Comparison of ENCODE assay signal across 26 cellular contexts in genomic region chr1:235725493-235725892, GRCh38.
DNase-seq lines count a peak whose midpoint lies in the region; ATAC-seq and TF ChIP-seq lines count a peak whose summit lies in the region.
"Had no signal": no experiment of that assay in that cellular context is flagged by ENCODE, and none has a peak within 500 bp of the region (broad histone marks: within the 10 kb centered on the region; RNA-seq: fewer than 3 reads in every experiment).

No MANE protein-coding gene starts in this region.

- no peak for TF ChIP-seq POLR2A in body of pancreas (IDR thresholded peaks at IDR 0.05)

- H3K27ac Mint-ChIP-seq in mesothelial cell of epicardium = peak overlapping the region; percentile 89
- H3K27ac Mint-ChIP-seq: activated naive CD8-positive, alpha-beta T cell treated with anti-CD3 and anti-CD28 coated beads, Interleukin-2, amount 10 ng/mL, durations not matched to agents 7 days and 5 days; brain; endodermal cell; stimulated activated naive B cell treated with anti-CD40 and anti-IgM and Interleukin-4, amounts not matched to agents 10 μg/mL and 1 μg/mL and 100 μg/mL, for 72 hours; T-helper 2 cell treated with Interferon-gamma antibody and Interleukin-4, amounts not matched to agents 5 μg/mL and 100 μg/mL, for 36 hours had no signal

- no peaks in the 10 kb centered on the region for H4K20me1 ChIP-seq in GM23248 (ENCODE audit: insufficient read depth)

- no peaks in the 10 kb centered on the region for H3K9me3 Mint-ChIP-seq in mesothelial cell of epicardium
- H3K9me3 Mint-ChIP-seq: activated naive CD8-positive, alpha-beta T cell treated with anti-CD3 and anti-CD28 coated beads, Interleukin-2, amount 10 ng/mL, durations not matched to agents 7 days and 5 days; brain; endodermal cell; stimulated activated naive B cell treated with anti-CD40 and anti-IgM and Interleukin-4, amounts not matched to agents 10 μg/mL and 1 μg/mL and 100 μg/mL, for 72 hours; T-helper 2 cell treated with Interferon-gamma antibody and Interleukin-4, amounts not matched to agents 5 μg/mL and 100 μg/mL, for 36 hours had no signal

- peaks cover 17% of the 10 kb centered on the region; the same call in 1 of the 2 replicates for H3K36me3 ChIP-seq in GM23248 (ENCODE audit: low read depth)
- peaks cover 3% of the 10 kb centered on the region for H3K36me3 ChIP-seq in brain microvascular endothelial cell (replicated peaks)
- H3K36me3 ChIP-seq in body of pancreas (replicated peaks in 1 of 2; ENCODE audit: insufficient read depth in 1 of 2, low read depth in 2 of 2) = peaks cover 0 to 4% of the 10 kb centered on the region in 2 donors

- intact Hi-C loops in body of pancreas (cut with DNase I) = no loop called here

- no peak overlapping the region for H3K4me2 ChIP-seq in GM23248 (ENCODE audit: unreplicated experiment)
- H3K4me2 ChIP-seq: A549 had no signal

- H3F3A ChIP-seq in GM23248 (ENCODE audit: insufficient read depth) = 0 out of 2 replicates have a peak, but pooled peaks cover under 1% of the 10 kb centered on the region

- ATAC-seq in body of pancreas (no peak), GM18909 (IDR thresholded peaks at IDR 0.05; ENCODE audit: poor library complexity, unreplicated experiment) (no peak)
- ATAC-seq: A549; gastroesophageal sphincter; stimulated activated naive B cell treated with anti-CD40 and anti-IgM and Interleukin-4, amounts not matched to agents 10 μg/mL and 1 μg/mL and 100 μg/mL, for 72 hours had no signal

- no peaks in the 10 kb centered on the region for H3K27me3 Mint-ChIP-seq in mesothelial cell of epicardium (ENCODE audit: low read depth)
- H3K27me3 Mint-ChIP-seq: activated naive CD8-positive, alpha-beta T cell treated with anti-CD3 and anti-CD28 coated beads, Interleukin-2, amount 10 ng/mL, durations not matched to agents 7 days and 5 days; brain; stimulated activated naive B cell treated with anti-CD40 and anti-IgM and Interleukin-4, amounts not matched to agents 10 μg/mL and 1 μg/mL and 100 μg/mL, for 72 hours had no signal

- H3K27me3 ChIP-seq in GM23248 (replicated peaks; ENCODE audit: insufficient read depth) = no peaks in the 10 kb centered on the region
- no peaks in the 10 kb centered on the region for H3K27me3 ChIP-seq in brain microvascular endothelial cell (replicated peaks)
- no peaks in the 10 kb centered on the region for H3K27me3 ChIP-seq in body of pancreas
- H3K27me3 ChIP-seq: esophagus squamous epithelium, gastroesophageal sphincter, vagina had no signal

- H3K79me2 ChIP-seq in GM23248 (ENCODE audit: insufficient read depth) = no peaks in the 10 kb centered on the region

- DNase-seq in AG10803 (ENCODE audit: low read depth) = peak; percentile 31
- DNase-seq in GM23248 = peak; percentile 46
- DNase-seq in brain microvascular endothelial cell = peak; percentile 22
- no peak for DNase-seq in mesothelial cell of epicardium (ENCODE audit: low spot score in 2 of 2, unreplicated experiment in 2 of 2)
- no peak for DNase-seq in body of pancreas
- DNase-seq in amniotic stem cell (lab: John Stamatoyannopoulos, UW) = no peak
- DNase-seq in stimulated activated CD4-positive, alpha-beta T cell treated with anti-CD3 and anti-CD28 coated beads, Interleukin-4, amount 100 ng/mL, for 24 hours = no peak
- DNase-seq: activated CD4-positive, alpha-beta T cell treated with anti-CD3 and anti-CD28 coated beads, Interleukin-2, amount 50 U/mL, for 4 hours; activated effector memory CD4-positive, alpha-beta T cell treated with Interleukin-2 at 50 U/mL for 16 hours; activated naive CD8-positive, alpha-beta T cell treated with anti-CD3 and anti-CD28 coated beads, Interleukin-2, amount 10 ng/mL, durations not matched to agents 7 days and 5 days; endodermal cell; esophagus squamous epithelium; NCI-H2081 treated with DMSO at 0.1 percent for 48 hours; NCI-H345; NCI-H82; nucleus accumbens; small intestine; stimulated activated naive B cell treated with anti-CD40 and anti-IgM and Interleukin-4, amounts not matched to agents 10 μg/mL and 1 μg/mL and 100 μg/mL, for 72 hours had no signal

- H3K4me1 Mint-ChIP-seq in mesothelial cell of epicardium = peaks cover 19% of the 10 kb centered on the region
- H3K4me1 Mint-ChIP-seq: activated naive CD8-positive, alpha-beta T cell treated with anti-CD3 and anti-CD28 coated beads, Interleukin-2, amount 10 ng/mL, durations not matched to agents 7 days and 5 days; brain; endodermal cell; stimulated activated naive B cell treated with anti-CD40 and anti-IgM and Interleukin-4, amounts not matched to agents 10 μg/mL and 1 μg/mL and 100 μg/mL, for 72 hours had no signal

- peaks cover 6% of the 10 kb centered on the region; the same call in 1 of the 2 replicates for H3K4me1 ChIP-seq in GM23248 (ENCODE audit: insufficient read depth)
- H3K4me1 ChIP-seq in body of pancreas = no peaks in the 10 kb centered on the region
- H3K4me1 ChIP-seq: A549, gastroesophageal sphincter, vagina had no signal

- in situ Hi-C loops in GM23248 (cut with MboI) = no loop called here
- in situ Hi-C loops in brain microvascular endothelial cell (cut with HindIII; ENCODE audit: low pct_ligation_motif_present, low sequenced_read_pairs) = no loop called here

- WGBS in GM23248 (ENCODE audit: low coverage in 1 of 2, low lambda C conversion rate in 2 of 2, missing lambda C conversion rate in 2 of 2), 2 experiments = 62 to 72% methylated on average over 3 of the region's 3 CpGs
- 75 to 82% methylated on average over 3 of the region's 3 CpGs for WGBS in body of pancreas, 2 donors

- H3K4me3 Mint-ChIP-seq in mesothelial cell of epicardium = no peak overlapping the region
- H3K4me3 Mint-ChIP-seq: activated naive CD8-positive, alpha-beta T cell treated with anti-CD3 and anti-CD28 coated beads, Interleukin-2, amount 10 ng/mL, durations not matched to agents 7 days and 5 days; brain; endodermal cell; stimulated activated naive B cell treated with anti-CD40 and anti-IgM and Interleukin-4, amounts not matched to agents 10 μg/mL and 1 μg/mL and 100 μg/mL, for 72 hours; T-helper 2 cell treated with Interferon-gamma antibody and Interleukin-4, amounts not matched to agents 5 μg/mL and 100 μg/mL, for 36 hours had no signal

- no peak for TF ChIP-seq CTCF in AG10803 (conservative IDR thresholded peaks at IDR 0.05; ENCODE audit: low read length)
- TF ChIP-seq CTCF in brain microvascular endothelial cell (IDR thresholded peaks at IDR 0.05; ENCODE audit: low read depth, low read length, missing control alignments) = no peak
- no peak for TF ChIP-seq CTCF in mesothelial cell of epicardium (IDR thresholded peaks at IDR 0.05; ENCODE audit: unreplicated experiment)
- no peak for TF ChIP-seq CTCF in body of pancreas (IDR thresholded peaks at IDR 0.05)

- H3K27ac ChIP-seq in GM23248 (peak overlapping the region; percentile 29; the same call in 1 of the 2 replicates), brain microvascular endothelial cell (no peak overlapping the region), body of pancreas (no peak overlapping the region)
- H3K27ac ChIP-seq: C4-2B, gastroesophageal sphincter, thoracic aorta, vagina had no signal

- peak overlapping the region; percentile 34; the same call in 1 of the 2 replicates for H2AFZ ChIP-seq in GM23248

- H3K36me3 Mint-ChIP-seq in mesothelial cell of epicardium = no peaks in the 10 kb centered on the region

- no peak overlapping the region for H3K4me3 ChIP-seq in AG10803 (ENCODE audit: low read length)
- no peak overlapping the region for H3K4me3 ChIP-seq in GM23248
- no peak overlapping the region for H3K4me3 ChIP-seq in brain microvascular endothelial cell (ENCODE audit: low read depth, low read length)
- H3K4me3 ChIP-seq in body of pancreas = no peak overlapping the region
- H3K4me3 ChIP-seq: A549, esophagus squamous epithelium, gastroesophageal sphincter, thoracic aorta, vagina had no signal

- H3K9me2 ChIP-seq in GM23248 (ENCODE audit: insufficient read depth) = no peaks in the 10 kb centered on the region

- no peaks in the 10 kb centered on the region for H3K9me3 ChIP-seq in GM23248 (ENCODE audit: low read depth)
- H3K9me3 ChIP-seq in body of pancreas = no peaks in the 10 kb centered on the region
- H3K9me3 ChIP-seq: A549, esophagus squamous epithelium, gastroesophageal sphincter, thoracic aorta, vagina had no signal

- H3K9ac ChIP-seq in GM23248 = no peak overlapping the region

Comparison
In these comparisons a context has a peak if more than half of its experiments do, and no peak if none do; other contexts are left out.
1. DNase-seq: peak in AG10803 (single experiment), GM23248 (single experiment) and brain microvascular endothelial cell (single experiment); none in mesothelial cell of epicardium (0 of 2), body of pancreas (0 of 4), amniotic stem cell (single experiment) and stimulated activated CD4-positive, alpha-beta T cell treated with anti-CD3 and anti-CD28 coated beads, Interleukin-4, amount 100 ng/mL, for 24 hours (single experiment).